ENCODE assay signal across 8 cellular contexts in genomic region chr1:110210604-110211502, GRCh38. TPM values are rescaled to one million over a fixed set of nuclear protein-coding genes. Genes with fewer than 3 reads are reported as not detected.
DNase-seq lines count a peak whose midpoint lies in the region; TF ChIP-seq lines count a peak whose summit lies in the region.

No MANE protein-coding gene starts in this region.

- peak overlapping the region; percentile 51 for H3K4me3 ChIP-seq in HAP-1
- H3K4me3 ChIP-seq in lower leg skin (ENCODE audit: low read depth, poor library complexity, severe bottlenecking): peak overlapping the region; percentile 71

- intact Hi-C loops in lower leg skin (cut with DNase I; ENCODE audit: low total_unique reads): no loop called here

- no peaks in the 10 kb centered on the region for H3K9me3 ChIP-seq in HAP-1

- no peak for TF ChIP-seq POLR2A in lower leg skin (IDR thresholded peaks at IDR 0.05)

- no peak for TF ChIP-seq CTCF in lower leg skin (IDR thresholded peaks at IDR 0.05)

- no peaks in the 10 kb centered on the region for H3K27me3 ChIP-seq in HAP-1 (ENCODE audit: low read depth)

- peaks cover 17% of the 10 kb centered on the region for H3K4me1 ChIP-seq in HAP-1

- H3K27ac ChIP-seq in cingulate gyrus (ENCODE audit: low read depth, low read length): peak overlapping the region; percentile 10

- 0 to 1% methylated on average over 33 to 53 of the region's 101 CpGs for WGBS in lower leg skin, 2 donors

- no peaks in the 10 kb centered on the region; the same call in 1 of the 2 replicates for H3K36me3 ChIP-seq in HAP-1 (replicated peaks)

- DNase-seq in ELF-1 (ENCODE audit: low read depth, low spot score): peak; percentile 60
- DNase-seq in HAP-1 (ENCODE audit: low spot score in 2 of 2): peak; percentile 28 to 71
- DNase-seq in NCI-H146 (lab: John Stamatoyannopoulos, UW): peak; percentile 72
- peak; percentile 56 for DNase-seq in activated CD4-positive, CD25-positive, alpha-beta regulatory T cell treated with anti-CD3 and anti-CD28 coated beads, Interleukin-2, amount 50 U/mL, for 72 hours
- DNase-seq in lower leg skin (ENCODE audit: low spot score in 2 of 2): peak; percentile 39 to 89
- peak; percentile 33 for DNase-seq in stimulated activated CD8-positive, alpha-beta memory T cell treated with anti-CD3 and anti-CD28 coated beads, Interleukin-12 subunit alpha, Interleukin-12 subunit beta, amount 100 ng/mL, for 4 hours (ENCODE audit: low read depth)
- no peak for DNase-seq in NCI-H2196 (lab: John Stamatoyannopoulos, UW; ENCODE audit: unreplicated experiment)

- in situ Hi-C loops in HAP-1 (cut with MboI; ENCODE audit: low sequenced_read_pairs): no loop called here

RNA-seq across cellular contexts. Expression of gene KCNC4, which starts 0.7 kb away (rescaled TPM):
- total RNA-seq in lower leg skin: 1 to 10 TPM; 4.8 to 9.4 (median 7.7) TPM
